8 cellular contexts compared by ENCODE assay signal in the genomic region with DNA sequence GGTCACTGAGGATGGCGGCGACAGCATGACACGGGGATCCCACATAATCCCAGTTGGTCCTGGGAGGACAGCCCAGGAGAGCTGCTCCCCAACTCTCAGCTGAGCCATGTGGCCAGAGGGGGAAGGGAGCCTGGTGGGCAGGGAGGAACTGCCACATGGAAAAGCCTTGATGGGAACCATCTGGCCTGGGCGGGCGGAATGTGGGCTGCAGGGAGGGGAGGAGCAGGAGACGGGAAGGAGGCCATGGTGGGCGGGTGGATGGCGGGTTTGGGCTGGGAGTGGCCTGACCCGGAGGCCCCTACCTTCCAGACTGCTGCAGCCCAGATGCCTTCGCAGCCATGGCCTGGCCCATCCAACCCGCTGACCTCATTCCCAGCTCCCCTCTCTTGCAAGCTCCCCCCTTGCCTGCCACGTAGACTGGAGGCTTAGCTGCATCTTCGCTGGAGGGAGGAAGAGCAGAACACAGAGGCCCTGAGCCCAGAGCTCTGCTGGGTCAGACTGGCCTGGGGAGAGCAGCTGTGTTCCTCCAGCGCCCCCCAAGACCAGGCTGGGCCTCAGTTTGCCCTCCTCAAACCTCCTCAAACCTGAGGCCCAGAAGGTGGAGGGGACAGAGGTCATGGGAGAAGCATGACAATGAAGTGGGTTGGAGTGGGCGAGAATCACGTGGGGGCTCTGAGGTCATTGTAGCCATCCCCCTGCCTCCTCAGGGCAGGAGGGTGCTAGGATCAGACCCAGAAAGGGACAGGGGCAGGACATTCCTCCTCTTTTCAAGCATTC. TPM values are rescaled to one million over a fixed set of nuclear protein-coding genes. Genes with fewer than 3 reads are reported as not detected.
DNase-seq lines count a peak whose midpoint lies in the region; ATAC-seq and TF ChIP-seq lines count a peak whose summit lies in the region.

No MANE protein-coding gene starts in this region.

- H3K36me3 ChIP-seq in breast epithelium (no peaks in the 10 kb centered on the region), left lung (no peaks in the 10 kb centered on the region), tibial artery (no peaks in the 10 kb centered on the region)

- H3K27me3 ChIP-seq in breast epithelium = no peaks in the 10 kb centered on the region
- H3K27me3 ChIP-seq in left lung = peaks cover 0 to 41% of the 10 kb centered on the region in 2 donors
- H3K27me3 ChIP-seq in tibial artery = no peaks in the 10 kb centered on the region
- H3K27me3 ChIP-seq in foreskin keratinocyte = peaks cover 11% of the 10 kb centered on the region

- DNase-seq in HS-27A (ENCODE audit: low read depth) = peak; percentile 88
- DNase-seq in breast epithelium (ENCODE audit: low spot score in 2 of 2) = peak; percentile 72
- DNase-seq in left lung = peak; percentile 85 to 89
- DNase-seq in tibial artery = peak; percentile 88 to 95
- DNase-seq in foreskin keratinocyte = no peak
- no peak for DNase-seq in GM19240 (ENCODE audit: insufficient read length, low spot score)
- DNase-seq in erythroblast (lab: John Stamatoyannopoulos, UW) = no peak

- H3K9me3 ChIP-seq in breast epithelium (no peaks in the 10 kb centered on the region), left lung (no peaks in the 10 kb centered on the region), tibial artery (no peaks in the 10 kb centered on the region)

- H3K4me3 ChIP-seq in breast epithelium = peak overlapping the region in 1 of 3 donors; percentile 41
- no peak overlapping the region for H3K4me3 ChIP-seq in left lung
- no peak overlapping the region for H3K4me3 ChIP-seq in tibial artery

- intact Hi-C loops in breast epithelium (cut with DNase I; ENCODE audit: low total_unique reads) (loop anchor here (5.0 kb wide), 1 partner anchor 73 kb away; no protein-coding TSS in a partner anchor), left lung (cut with DNase I) (no loop called here), tibial artery (cut with DNase I; ENCODE audit: low total_unique reads) (no loop called here)

- TF ChIP-seq CTCF in breast epithelium (IDR thresholded peaks at IDR 0.05) (no peak), left lung (IDR thresholded peaks at IDR 0.05) (no peak), tibial artery (IDR thresholded peaks at IDR 0.05) (no peak), foreskin keratinocyte (conservative IDR thresholded peaks at IDR 0.05) (no peak)

- no peak for TF ChIP-seq POLR2A in breast epithelium (IDR thresholded peaks at IDR 0.05)
- TF ChIP-seq POLR2A in erythroblast (IDR thresholded peaks at IDR 0.05; ENCODE audit: low read length) = no peak

- H3K27ac ChIP-seq in breast epithelium (peak overlapping the region; percentile 89 to 97), left lung (peak overlapping the region; percentile 54 to 87), tibial artery (peak overlapping the region; percentile 78 to 94), foreskin keratinocyte (no peak overlapping the region)

- ATAC-seq in left lung (peak; percentile 73), foreskin keratinocyte (no peak), HG03439 (IDR thresholded peaks at IDR 0.05; ENCODE audit: unreplicated experiment) (no peak)

- peaks cover 0 to 7% of the 10 kb centered on the region in 2 donors for H3K4me1 ChIP-seq in breast epithelium
- H3K4me1 ChIP-seq in left lung = peaks cover 6 to 18% of the 10 kb centered on the region in 2 donors
- H3K4me1 ChIP-seq in tibial artery = peaks cover 0 to 88% (median 57%) of the 10 kb centered on the region in 4 donors
- H3K4me1 ChIP-seq in foreskin keratinocyte = peaks cover 8% of the 10 kb centered on the region

RNA-seq across cellular contexts. Expression of a gene that starts 8.2 kb away (rescaled TPM):
- total RNA-seq in breast epithelium = 10 to 100 TPM; 23.4 to 67.2 (median 44.5) TPM
- 1,000 to 10,000 TPM in 1 of 2 donors, 100 to 1,000 TPM in 1; 867 to 4,830 TPM for total RNA-seq in left lung
- 3.5 and 4.7 TPM in 2 replicates for total RNA-seq in foreskin keratinocyte
- 2.2 and 2.7 TPM in 2 replicates for polyA plus RNA-seq in foreskin keratinocyte

RNA-seq across cellular contexts. Expression of a gene that starts 43.9 kb away (rescaled TPM):
- 1 to 10 TPM in 1 of 3 donors, under 1 TPM in 2; 0.33 to 2.6 (median 0.73) TPM for total RNA-seq in breast epithelium
- 10 to 100 TPM in 1 of 2 donors, 1 to 10 TPM in 1; 8.3 to 18.5 TPM for total RNA-seq in left lung
- not detected in 2 replicates for total RNA-seq in foreskin keratinocyte
- polyA plus RNA-seq in foreskin keratinocyte = not detected in 2 replicates

RNA-seq across cellular contexts. Expression of a gene that starts 59.2 kb away (rescaled TPM):
- total RNA-seq in breast epithelium (10 to 100 TPM; 21.8 to 24.9 (median 22.7) TPM), left lung (10 to 100 TPM; 67.4 to 86.6 TPM), foreskin keratinocyte (32.9 and 36.0 TPM in 2 replicates)
- 21.2 and 21.5 TPM in 2 replicates for polyA plus RNA-seq in foreskin keratinocyte

Comparison
In these comparisons a context has a peak if more than half of its experiments do, and no peak if none do; other contexts are left out.
1. DNase-seq: peak in HS-27A (single experiment), breast epithelium (2 of 2), left lung (2 of 2) and tibial artery (2 of 2); none in foreskin keratinocyte (0 of 2), GM19240 (single experiment) and erythroblast (0 of 2).
2. RNA of a gene that starts 8.2 kb away (total RNA-seq): 867 to 4,830 TPM in left lung; 23.4 to 67.2 TPM in breast epithelium and 3.5 to 4.7 TPM in foreskin keratinocyte; every median in the first group is over 10 times any median in the second.